Comparison of ENCODE assay signal across 22 cellular contexts in the genomic region with DNA sequence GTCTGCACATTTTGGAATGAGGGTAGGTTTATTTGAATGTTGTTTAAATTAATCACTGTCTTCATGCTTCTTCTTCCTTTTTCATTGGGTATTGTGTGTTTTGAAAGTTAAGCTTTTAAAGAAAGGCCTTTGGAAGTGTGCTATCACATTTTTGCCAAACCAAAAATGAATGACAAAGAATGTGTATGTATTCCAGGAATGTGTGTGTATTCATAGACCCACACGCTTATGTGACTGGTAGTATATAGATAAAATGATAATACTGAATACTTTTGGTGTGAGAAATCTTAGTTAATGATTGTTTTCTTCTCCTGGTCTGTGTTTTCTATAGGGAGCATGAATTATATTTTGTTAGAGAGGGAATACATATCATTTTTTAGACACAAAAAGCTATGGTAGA.
"Had no signal": no experiment of that assay in that cellular context is flagged by ENCODE, and none has a peak within 500 bp of the region (broad histone marks: within the 10 kb centered on the region; RNA-seq: fewer than 3 reads in every experiment).

No MANE protein-coding gene starts in this region.

- H3K27ac ChIP-seq: body of pancreas, hepatocyte, skin epidermis, tibial nerve, vagina had no signal

- H3K27me3 Mint-ChIP-seq: activated naive CD8-positive, alpha-beta T cell treated with anti-CD3 and anti-CD28 coated beads, Interleukin-2, amount 50 U/mL, for 24 hours; dendritic cell treated with granulocyte-macrophage colony-stimulating factor and Interleukin-4, amounts not matched to agents 40 ng/mL and 50 ng/mL, for 4 days; effector memory CD8-positive, alpha-beta T cell had no signal

- DNase-seq: activated CD4-positive, CD25-positive, alpha-beta regulatory T cell treated with anti-CD3 and anti-CD28 coated beads, Interleukin-2, amount 50 U/mL, for 72 hours; activated naive CD4-positive, alpha-beta T cell treated with anti-CD3 and anti-CD28 coated beads for 36 hours; activated naive CD8-positive, alpha-beta T cell treated with anti-CD3 and anti-CD28 coated beads, Interleukin-2, amount 50 U/mL, for 24 hours; activated T-cell treated with anti-CD3 and anti-CD28 coated beads, Interleukin-2, amount 50 U/mL, for 1 hour; body of pancreas; effector memory CD8-positive, alpha-beta T cell; kidney; mesendoderm; natural killer cell; posterior cingulate gyrus; retina; stimulated activated CD4-positive, alpha-beta T cell treated with anti-CD3 and anti-CD28 coated beads, Interleukin-15, amount 100 ng/mL, for 24 hours; stimulated activated CD4-positive, alpha-beta T cell treated with anti-CD3 and anti-CD28 coated beads, Interleukin-4, amount 100 ng/mL, for 24 hours; stimulated activated naive CD4-positive, alpha-beta T cell; T-helper 1 cell; T1000 had no signal

- H3K9me3 Mint-ChIP-seq: activated naive CD4-positive, alpha-beta T cell treated with anti-CD3 and anti-CD28 coated beads for 36 hours; activated T-helper 2 cell treated with anti-CD3 and anti-CD28 coated beads, Interferon-gamma antibody, Interleukin-2, Interleukin-4, amounts not matched to agents 10 μg/mL and 5 μg/mL and 100 μg/mL, durations not matched to agents 14 hours and 24 hours and 36 hours; dendritic cell treated with granulocyte-macrophage colony-stimulating factor and Interleukin-4, amounts not matched to agents 40 ng/mL and 50 ng/mL, for 4 days had no signal

- H3K36me3 ChIP-seq: tibial nerve, vagina had no signal

- H3K4me3 ChIP-seq: body of pancreas, hepatocyte, skin epidermis, tibial nerve, vagina had no signal

- FAIRE-seq: kidney had no signal

- H3K27ac Mint-ChIP-seq: activated naive CD4-positive, alpha-beta T cell treated with anti-CD3 and anti-CD28 coated beads for 36 hours; activated naive CD8-positive, alpha-beta T cell treated with anti-CD3 and anti-CD28 coated beads, Interleukin-2, amount 50 U/mL, for 24 hours; activated T-helper 2 cell treated with anti-CD3 and anti-CD28 coated beads, Interferon-gamma antibody, Interleukin-2, Interleukin-4, amounts not matched to agents 10 μg/mL and 5 μg/mL and 100 μg/mL, durations not matched to agents 14 hours and 24 hours and 36 hours; dendritic cell treated with granulocyte-macrophage colony-stimulating factor and Interleukin-4, amounts not matched to agents 40 ng/mL and 50 ng/mL, for 4 days; effector memory CD8-positive, alpha-beta T cell; natural killer cell had no signal

- ATAC-seq: activated naive CD8-positive, alpha-beta T cell treated with anti-CD3 and anti-CD28 coated beads, Interleukin-2, amount 50 U/mL, for 24 hours; body of pancreas; effector memory CD8-positive, alpha-beta T cell; natural killer cell had no signal

- H3K4me1 Mint-ChIP-seq: activated naive CD8-positive, alpha-beta T cell treated with anti-CD3 and anti-CD28 coated beads, Interleukin-2, amount 50 U/mL, for 24 hours had no signal

- H3K36me3 Mint-ChIP-seq: natural killer cell had no signal

- H3K4me3 Mint-ChIP-seq: activated naive CD4-positive, alpha-beta T cell treated with anti-CD3 and anti-CD28 coated beads for 36 hours; activated naive CD8-positive, alpha-beta T cell treated with anti-CD3 and anti-CD28 coated beads, Interleukin-2, amount 50 U/mL, for 24 hours; dendritic cell treated with granulocyte-macrophage colony-stimulating factor and Interleukin-4, amounts not matched to agents 40 ng/mL and 50 ng/mL, for 4 days; effector memory CD8-positive, alpha-beta T cell; natural killer cell had no signal

- H3K27me3 ChIP-seq: body of pancreas, hepatocyte, tibial nerve, vagina had no signal
